In the genomic region with DNA sequence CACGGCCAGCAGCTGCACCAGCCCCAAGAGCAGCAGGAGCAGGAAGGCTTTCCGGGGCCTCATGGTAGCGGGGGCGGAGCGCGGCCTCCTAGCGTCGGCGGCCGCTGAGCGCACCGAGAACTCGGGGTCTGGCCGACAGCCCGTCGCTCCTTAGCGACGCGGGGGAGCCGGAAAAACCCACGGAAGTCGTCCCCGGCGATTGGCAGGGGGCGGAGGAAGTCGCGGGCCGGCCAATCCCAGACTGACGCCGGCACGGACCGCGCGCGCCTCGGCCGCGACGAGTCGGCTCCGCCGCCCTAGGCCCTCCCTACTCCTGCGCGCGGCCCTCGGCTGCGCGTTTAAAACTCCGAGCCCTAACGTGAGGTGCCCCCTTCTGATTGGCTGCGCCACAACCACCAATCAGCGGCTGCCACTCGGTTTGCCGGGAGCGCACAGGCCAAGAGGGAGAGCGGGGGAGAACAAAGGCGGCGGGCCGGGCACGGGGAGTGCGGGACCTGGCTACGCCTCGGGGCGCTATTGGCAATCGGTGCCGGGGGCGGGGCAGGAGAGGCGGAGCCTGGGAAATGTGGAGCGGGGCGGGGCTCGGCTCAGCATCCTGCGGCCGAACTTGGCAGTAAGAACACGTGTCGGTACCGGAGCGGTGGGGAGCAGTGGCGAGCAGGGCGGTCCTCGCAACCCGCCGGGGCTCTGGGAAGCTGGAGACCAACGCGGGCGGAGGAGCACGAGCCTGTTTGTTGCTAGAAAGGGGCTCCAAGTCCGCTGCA, we compare ENCODE assay signal across 1 cellular context.
TF ChIP-seq lines count a peak whose summit lies in the region.

A gene with protein sequence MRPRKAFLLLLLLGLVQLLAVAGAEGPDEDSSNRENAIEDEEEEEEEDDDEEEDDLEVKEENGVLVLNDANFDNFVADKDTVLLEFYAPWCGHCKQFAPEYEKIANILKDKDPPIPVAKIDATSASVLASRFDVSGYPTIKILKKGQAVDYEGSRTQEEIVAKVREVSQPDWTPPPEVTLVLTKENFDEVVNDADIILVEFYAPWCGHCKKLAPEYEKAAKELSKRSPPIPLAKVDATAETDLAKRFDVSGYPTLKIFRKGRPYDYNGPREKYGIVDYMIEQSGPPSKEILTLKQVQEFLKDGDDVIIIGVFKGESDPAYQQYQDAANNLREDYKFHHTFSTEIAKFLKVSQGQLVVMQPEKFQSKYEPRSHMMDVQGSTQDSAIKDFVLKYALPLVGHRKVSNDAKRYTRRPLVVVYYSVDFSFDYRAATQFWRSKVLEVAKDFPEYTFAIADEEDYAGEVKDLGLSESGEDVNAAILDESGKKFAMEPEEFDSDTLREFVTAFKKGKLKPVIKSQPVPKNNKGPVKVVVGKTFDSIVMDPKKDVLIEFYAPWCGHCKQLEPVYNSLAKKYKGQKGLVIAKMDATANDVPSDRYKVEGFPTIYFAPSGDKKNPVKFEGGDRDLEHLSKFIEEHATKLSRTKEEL (minus strand): TSS at position 160 of the 764 bp plus-strand sequence. CDS start 97 bp downstream, at position 63.

TF ChIP-seq in HepG2, 621 proteins besides CTCF, POLR2A, EP300 and RAD21 (continued from another document and continues in another):
- TF ChIP-seq TBL1XR1 (IDR thresholded peaks at IDR 0.05; ENCODE audit: borderline replicate concordance, low read length, partially characterized antibody) (peak; percentile 64), PCBP1 (IDR thresholded peaks at IDR 0.05; ENCODE audit: borderline replicate concordance, low read depth, low read length) (no peak), NCOR1 (IDR thresholded peaks at IDR 0.05; ENCODE audit: borderline replicate concordance, low read length) (no peak; the same call in 1 of the 2 replicates), RAD51 (IDR thresholded peaks at IDR 0.05; ENCODE audit: borderline replicate concordance) (no peak), MEIS2 (CRISPR knock-in tag; IDR thresholded peaks at IDR 0.05) (peak; percentile 37), CAMTA2 (CRISPR knock-in tag; IDR thresholded peaks at IDR 0.05; ENCODE audit: borderline replicate concordance) (no peak), ZNF562 (CRISPR knock-in tag; IDR thresholded peaks at IDR 0.05; ENCODE audit: borderline replicate concordance) (peak; percentile 73; the same call in 1 of the 2 replicates), ZNF672 (CRISPR knock-in tag; IDR thresholded peaks at IDR 0.05) (no peak), NFIC (IDR thresholded peaks at IDR 0.05; ENCODE audit: low read length) (no peak), GLI4 (CRISPR knock-in tag; IDR thresholded peaks at IDR 0.05; ENCODE audit: borderline replicate concordance) (no peak), TOPORS (CRISPR knock-in tag; IDR thresholded peaks at IDR 0.05) (peak; percentile 97), ZSCAN20 (CRISPR knock-in tag; IDR thresholded peaks at IDR 0.05; ENCODE audit: borderline replicate concordance) (no peak), ZNF33A (CRISPR knock-in tag; IDR thresholded peaks at IDR 0.05; ENCODE audit: borderline replicate concordance) (no peak), ZBTB1 (CRISPR knock-in tag; IDR thresholded peaks at IDR 0.05; ENCODE audit: borderline replicate concordance) (no peak), ZNF335 (CRISPR knock-in tag; IDR thresholded peaks at IDR 0.05) (0 out of 2 replicates have a peak, but pooled peaks have one; percentile 61), ATF7 (IDR thresholded peaks at IDR 0.05) (no peak), ATF7 (CRISPR knock-in tag; IDR thresholded peaks at IDR 0.05) (0 out of 2 replicates have a peak, but pooled peaks have one; percentile 35), IKZF4 (CRISPR knock-in tag; IDR thresholded peaks at IDR 0.05; ENCODE audit: borderline replicate concordance, low read depth, not compliant biosample characterization) (no peak), SAP130 (CRISPR knock-in tag; IDR thresholded peaks at IDR 0.05; ENCODE audit: low read depth) (peak; percentile 90), ZSCAN22 (CRISPR knock-in tag; IDR thresholded peaks at IDR 0.05) (no peak), RFX3 (CRISPR knock-in tag; IDR thresholded peaks at IDR 0.05) (0 out of 2 replicates have a peak, but pooled peaks have one; percentile 12), THAP11 (CRISPR knock-in tag; IDR thresholded peaks at IDR 0.05) (peak; percentile 85), ZNF619 (CRISPR knock-in tag; IDR thresholded peaks at IDR 0.05) (peak; percentile 19; the same call in 1 of the 2 replicates), SAFB2 (CRISPR knock-in tag; IDR thresholded peaks at IDR 0.05; ENCODE audit: borderline replicate concordance, low read depth) (peak; percentile 58; the same call in 1 of the 2 replicates), HOXA3 (CRISPR knock-in tag; IDR thresholded peaks at IDR 0.05) (peak; percentile 74; the same call in 1 of the 2 replicates), HNRNPL (IDR thresholded peaks at IDR 0.05; ENCODE audit: low read depth, low read length) (no peak), FOXP1 (IDR thresholded peaks at IDR 0.05) (no peak), FOXP1 (CRISPR knock-in tag; IDR thresholded peaks at IDR 0.05) (no peak), ZNF724P (CRISPR knock-in tag; IDR thresholded peaks at IDR 0.05; ENCODE audit: borderline replicate concordance) (peak; percentile 98), TEAD3 (CRISPR knock-in tag; optimal IDR thresholded peaks at IDR 0.05; ENCODE audit: borderline replicate concordance) (no peak), GTF2F1 (IDR thresholded peaks at IDR 0.05; ENCODE audit: low read length) (0 out of 2 replicates have a peak, but pooled peaks have one; percentile 28), CC2D1A (CRISPR knock-in tag; IDR thresholded peaks at IDR 0.05) (peak; percentile 94; the same call in 1 of the 2 replicates), MAFG (CRISPR knock-in tag; IDR thresholded peaks at IDR 0.05) (no peak), MEIS1 (CRISPR knock-in tag; IDR thresholded peaks at IDR 0.05; ENCODE audit: borderline replicate concordance) (0 out of 2 replicates have a peak, but pooled peaks have one; percentile 19), DNMT3B (CRISPR knock-in tag; conservative IDR thresholded peaks at IDR 0.05) (no peak; the same call in 1 of the 2 replicates), CENPX (CRISPR knock-in tag; IDR thresholded peaks at IDR 0.05) (no peak), ZNF234 (CRISPR knock-in tag; conservative IDR thresholded peaks at IDR 0.05) (0 out of 2 replicates have a peak, but pooled peaks have one; percentile 6), ZNF333 (CRISPR knock-in tag; IDR thresholded peaks at IDR 0.05; ENCODE audit: borderline replicate concordance) (peak; percentile 82)
- TF ChIP-seq, protein P1, sequence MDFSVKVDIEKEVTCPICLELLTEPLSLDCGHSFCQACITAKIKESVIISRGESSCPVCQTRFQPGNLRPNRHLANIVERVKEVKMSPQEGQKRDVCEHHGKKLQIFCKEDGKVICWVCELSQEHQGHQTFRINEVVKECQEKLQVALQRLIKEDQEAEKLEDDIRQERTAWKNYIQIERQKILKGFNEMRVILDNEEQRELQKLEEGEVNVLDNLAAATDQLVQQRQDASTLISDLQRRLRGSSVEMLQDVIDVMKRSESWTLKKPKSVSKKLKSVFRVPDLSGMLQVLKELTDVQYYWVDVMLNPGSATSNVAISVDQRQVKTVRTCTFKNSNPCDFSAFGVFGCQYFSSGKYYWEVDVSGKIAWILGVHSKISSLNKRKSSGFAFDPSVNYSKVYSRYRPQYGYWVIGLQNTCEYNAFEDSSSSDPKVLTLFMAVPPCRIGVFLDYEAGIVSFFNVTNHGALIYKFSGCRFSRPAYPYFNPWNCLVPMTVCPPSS (IDR thresholded peaks at IDR 0.05): no peak
- TF ChIP-seq, protein P2, sequence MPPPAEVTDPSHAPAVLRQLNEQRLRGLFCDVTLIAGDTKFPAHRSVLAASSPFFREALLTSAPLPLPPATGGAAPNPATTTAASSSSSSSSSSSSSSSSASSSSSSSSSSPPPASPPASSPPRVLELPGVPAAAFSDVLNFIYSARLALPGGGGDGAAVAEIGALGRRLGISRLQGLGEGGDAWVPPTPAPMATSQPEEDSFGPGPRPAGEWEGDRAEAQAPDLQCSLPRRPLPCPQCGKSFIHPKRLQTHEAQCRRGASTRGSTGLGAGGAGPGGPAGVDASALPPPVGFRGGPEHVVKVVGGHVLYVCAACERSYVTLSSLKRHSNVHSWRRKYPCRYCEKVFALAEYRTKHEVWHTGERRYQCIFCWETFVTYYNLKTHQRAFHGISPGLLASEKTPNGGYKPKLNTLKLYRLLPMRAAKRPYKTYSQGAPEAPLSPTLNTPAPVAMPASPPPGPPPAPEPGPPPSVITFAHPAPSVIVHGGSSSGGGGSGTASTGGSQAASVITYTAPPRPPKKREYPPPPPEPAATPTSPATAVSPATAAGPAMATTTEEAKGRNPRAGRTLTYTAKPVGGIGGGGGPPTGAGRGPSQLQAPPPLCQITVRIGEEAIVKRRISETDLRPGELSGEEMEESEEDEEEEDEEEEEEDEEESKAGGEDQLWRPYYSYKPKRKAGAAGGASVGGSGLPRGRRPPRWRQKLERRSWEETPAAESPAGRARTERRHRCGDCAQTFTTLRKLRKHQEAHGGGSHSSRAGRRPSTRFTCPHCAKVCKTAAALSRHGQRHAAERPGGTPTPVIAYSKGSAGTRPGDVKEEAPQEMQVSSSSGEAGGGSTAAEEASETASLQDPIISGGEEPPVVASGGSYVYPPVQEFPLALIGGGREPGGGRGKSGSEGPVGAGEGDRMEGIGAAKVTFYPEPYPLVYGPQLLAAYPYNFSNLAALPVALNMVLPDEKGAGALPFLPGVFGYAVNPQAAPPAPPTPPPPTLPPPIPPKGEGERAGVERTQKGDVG (CRISPR knock-in tag; IDR thresholded peaks at IDR 0.05; ENCODE audit: borderline replicate concordance): peak; percentile 27; the same call in 1 of the 2 replicates
- TF ChIP-seq, protein P3, sequence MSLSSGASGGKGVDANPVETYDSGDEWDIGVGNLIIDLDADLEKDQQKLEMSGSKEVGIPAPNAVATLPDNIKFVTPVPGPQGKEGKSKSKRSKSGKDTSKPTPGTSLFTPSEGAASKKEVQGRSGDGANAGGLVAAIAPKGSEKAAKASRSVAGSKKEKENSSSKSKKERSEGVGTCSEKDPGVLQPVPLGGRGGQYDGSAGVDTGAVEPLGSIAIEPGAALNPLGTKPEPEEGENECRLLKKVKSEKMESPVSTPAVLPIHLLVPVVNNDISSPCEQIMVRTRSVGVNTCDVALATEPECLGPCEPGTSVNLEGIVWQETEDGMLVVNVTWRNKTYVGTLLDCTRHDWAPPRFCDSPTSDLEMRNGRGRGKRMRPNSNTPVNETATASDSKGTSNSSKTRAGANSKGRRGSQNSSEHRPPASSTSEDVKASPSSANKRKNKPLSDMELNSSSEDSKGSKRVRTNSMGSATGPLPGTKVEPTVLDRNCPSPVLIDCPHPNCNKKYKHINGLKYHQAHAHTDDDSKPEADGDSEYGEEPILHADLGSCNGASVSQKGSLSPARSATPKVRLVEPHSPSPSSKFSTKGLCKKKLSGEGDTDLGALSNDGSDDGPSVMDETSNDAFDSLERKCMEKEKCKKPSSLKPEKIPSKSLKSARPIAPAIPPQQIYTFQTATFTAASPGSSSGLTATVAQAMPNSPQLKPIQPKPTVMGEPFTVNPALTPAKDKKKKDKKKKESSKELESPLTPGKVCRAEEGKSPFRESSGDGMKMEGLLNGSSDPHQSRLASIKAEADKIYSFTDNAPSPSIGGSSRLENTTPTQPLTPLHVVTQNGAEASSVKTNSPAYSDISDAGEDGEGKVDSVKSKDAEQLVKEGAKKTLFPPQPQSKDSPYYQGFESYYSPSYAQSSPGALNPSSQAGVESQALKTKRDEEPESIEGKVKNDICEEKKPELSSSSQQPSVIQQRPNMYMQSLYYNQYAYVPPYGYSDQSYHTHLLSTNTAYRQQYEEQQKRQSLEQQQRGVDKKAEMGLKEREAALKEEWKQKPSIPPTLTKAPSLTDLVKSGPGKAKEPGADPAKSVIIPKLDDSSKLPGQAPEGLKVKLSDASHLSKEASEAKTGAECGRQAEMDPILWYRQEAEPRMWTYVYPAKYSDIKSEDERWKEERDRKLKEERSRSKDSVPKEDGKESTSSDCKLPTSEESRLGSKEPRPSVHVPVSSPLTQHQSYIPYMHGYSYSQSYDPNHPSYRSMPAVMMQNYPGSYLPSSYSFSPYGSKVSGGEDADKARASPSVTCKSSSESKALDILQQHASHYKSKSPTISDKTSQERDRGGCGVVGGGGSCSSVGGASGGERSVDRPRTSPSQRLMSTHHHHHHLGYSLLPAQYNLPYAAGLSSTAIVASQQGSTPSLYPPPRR (CRISPR knock-in tag; IDR thresholded peaks at IDR 0.05; ENCODE audit: borderline replicate concordance): 0 out of 2 replicates have a peak, but pooled peaks have one; percentile 37
- TF ChIP-seq, protein P4, sequence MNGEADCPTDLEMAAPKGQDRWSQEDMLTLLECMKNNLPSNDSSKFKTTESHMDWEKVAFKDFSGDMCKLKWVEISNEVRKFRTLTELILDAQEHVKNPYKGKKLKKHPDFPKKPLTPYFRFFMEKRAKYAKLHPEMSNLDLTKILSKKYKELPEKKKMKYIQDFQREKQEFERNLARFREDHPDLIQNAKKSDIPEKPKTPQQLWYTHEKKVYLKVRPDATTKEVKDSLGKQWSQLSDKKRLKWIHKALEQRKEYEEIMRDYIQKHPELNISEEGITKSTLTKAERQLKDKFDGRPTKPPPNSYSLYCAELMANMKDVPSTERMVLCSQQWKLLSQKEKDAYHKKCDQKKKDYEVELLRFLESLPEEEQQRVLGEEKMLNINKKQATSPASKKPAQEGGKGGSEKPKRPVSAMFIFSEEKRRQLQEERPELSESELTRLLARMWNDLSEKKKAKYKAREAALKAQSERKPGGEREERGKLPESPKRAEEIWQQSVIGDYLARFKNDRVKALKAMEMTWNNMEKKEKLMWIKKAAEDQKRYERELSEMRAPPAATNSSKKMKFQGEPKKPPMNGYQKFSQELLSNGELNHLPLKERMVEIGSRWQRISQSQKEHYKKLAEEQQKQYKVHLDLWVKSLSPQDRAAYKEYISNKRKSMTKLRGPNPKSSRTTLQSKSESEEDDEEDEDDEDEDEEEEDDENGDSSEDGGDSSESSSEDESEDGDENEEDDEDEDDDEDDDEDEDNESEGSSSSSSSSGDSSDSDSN (CRISPR knock-in tag; IDR thresholded peaks at IDR 0.05): peak; percentile 86
- TF ChIP-seq, protein P5, sequence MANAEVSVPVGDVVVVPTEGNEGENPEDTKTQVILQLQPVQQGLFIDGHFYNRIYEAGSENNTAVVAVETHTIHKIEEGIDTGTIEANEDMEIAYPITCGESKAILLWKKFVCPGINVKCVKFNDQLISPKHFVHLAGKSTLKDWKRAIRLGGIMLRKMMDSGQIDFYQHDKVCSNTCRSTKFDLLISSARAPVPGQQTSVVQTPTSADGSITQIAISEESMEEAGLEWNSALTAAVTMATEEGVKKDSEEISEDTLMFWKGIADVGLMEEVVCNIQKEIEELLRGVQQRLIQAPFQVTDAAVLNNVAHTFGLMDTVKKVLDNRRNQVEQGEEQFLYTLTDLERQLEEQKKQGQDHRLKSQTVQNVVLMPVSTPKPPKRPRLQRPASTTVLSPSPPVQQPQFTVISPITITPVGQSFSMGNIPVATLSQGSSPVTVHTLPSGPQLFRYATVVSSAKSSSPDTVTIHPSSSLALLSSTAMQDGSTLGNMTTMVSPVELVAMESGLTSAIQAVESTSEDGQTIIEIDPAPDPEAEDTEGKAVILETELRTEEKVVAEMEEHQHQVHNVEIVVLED (CRISPR knock-in tag; IDR thresholded peaks at IDR 0.05; ENCODE audit: borderline replicate concordance): peak; percentile 90
- TF ChIP-seq, protein P6, sequence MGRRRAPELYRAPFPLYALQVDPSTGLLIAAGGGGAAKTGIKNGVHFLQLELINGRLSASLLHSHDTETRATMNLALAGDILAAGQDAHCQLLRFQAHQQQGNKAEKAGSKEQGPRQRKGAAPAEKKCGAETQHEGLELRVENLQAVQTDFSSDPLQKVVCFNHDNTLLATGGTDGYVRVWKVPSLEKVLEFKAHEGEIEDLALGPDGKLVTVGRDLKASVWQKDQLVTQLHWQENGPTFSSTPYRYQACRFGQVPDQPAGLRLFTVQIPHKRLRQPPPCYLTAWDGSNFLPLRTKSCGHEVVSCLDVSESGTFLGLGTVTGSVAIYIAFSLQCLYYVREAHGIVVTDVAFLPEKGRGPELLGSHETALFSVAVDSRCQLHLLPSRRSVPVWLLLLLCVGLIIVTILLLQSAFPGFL (CRISPR knock-in tag; IDR thresholded peaks at IDR 0.05): no peak
